In the genomic region with DNA sequence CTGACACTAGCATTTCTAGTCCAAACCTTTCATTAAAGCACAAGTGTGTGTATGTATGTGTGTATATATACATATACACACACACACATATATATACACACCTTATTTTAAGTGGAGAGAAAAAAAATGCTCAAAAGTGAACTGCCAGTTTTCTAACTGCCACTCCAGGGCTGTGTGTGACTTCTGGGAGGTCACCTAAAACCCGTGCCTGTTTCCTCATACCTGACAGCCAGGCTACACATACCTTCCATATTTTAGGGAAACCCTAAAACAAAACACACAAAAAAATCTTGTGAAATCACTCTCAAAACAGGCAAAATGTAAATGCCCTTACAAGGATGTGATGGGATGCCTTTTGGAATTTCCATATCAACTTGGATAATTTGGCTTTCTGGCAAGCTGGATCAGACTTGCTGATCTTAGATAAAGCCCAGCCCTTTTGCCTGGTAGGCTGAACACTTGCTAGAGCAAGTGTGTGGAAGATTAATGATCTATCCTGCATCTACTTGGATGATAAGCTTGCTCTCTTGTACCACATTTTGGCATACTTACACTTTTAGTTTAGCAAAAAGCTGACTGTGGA, we compare ENCODE assay signal across 16 cellular contexts.
A peak's percentile ranks its signal among the peaks of the same experiment; 100 is the strongest.
DNase-seq lines count a peak whose midpoint lies in the region; ATAC-seq, FAIRE-seq and TF ChIP-seq lines count a peak whose summit lies in the region.
"Had no signal": no experiment of that assay in that cellular context is flagged by ENCODE, and none has a peak within 500 bp of the region (broad histone marks: within the 10 kb centered on the region; RNA-seq: fewer than 3 reads in every experiment).

No MANE protein-coding gene starts in this region.

- CTCF ChIA-PET in PC-9 (lab: Charles Lee): interaction anchor here (0.9 kb wide), 1 partner anchor 131 kb away, joined by 4 read pairs; no protein-coding TSS in a partner anchor

- DNase-seq in H54 (ENCODE audit: insufficient read length, low spot score) (no peak), PC-9 (peak; percentile 33 to 90), body of pancreas (no peak), trophoblast cell (no peak), ACHN (no peak)
- DNase-seq in activated CD4-positive, CD25-positive, alpha-beta regulatory T cell treated with anti-CD3 and anti-CD28 coated beads, Interleukin-2, amount 50 U/mL, for 72 hours: no peak
- DNase-seq: Caco-2; CD4-positive, CD25-positive, alpha-beta regulatory T cell; DMS53; GM23248; KBM-7; NCI-H1048; NCI-H524; SW 1271 had no signal

- H3K9me2 ChIP-seq in PC-9 (ENCODE audit: insufficient read depth): no peaks in the 10 kb centered on the region

- H4K20me1 ChIP-seq in PC-9 (ENCODE audit: insufficient read depth): no peaks in the 10 kb centered on the region

- TF ChIP-seq CTCF in PC-9 (conservative IDR thresholded peaks at IDR 0.05): no peak
- TF ChIP-seq CTCF in body of pancreas (IDR thresholded peaks at IDR 0.05): no peak

- 44 to 59% methylated on average over 1 of the region's 1 CpG for WGBS in body of pancreas, 2 donors
- WGBS in trophoblast cell (ENCODE audit: extremely low coverage, insufficient coverage, insufficient read length): no CpG with 5 or more reads among the region's 1 CpG

- no peak overlapping the region for H4K91ac ChIP-seq in trophoblast cell (ENCODE audit: low read depth, low read length)

- ATAC-seq in body of pancreas (peak; percentile 55), GM21619 (IDR thresholded peaks at IDR 0.05; ENCODE audit: unreplicated experiment) (no peak)
- ATAC-seq: HCT116 had no signal

- no peak overlapping the region for H3K4ac ChIP-seq in trophoblast cell (ENCODE audit: low read depth, low read length)

- no peak for TF ChIP-seq POLR2A in H54 (IDR thresholded peaks at IDR 0.05; ENCODE audit: low read depth, low read length)
- TF ChIP-seq POLR2A in body of pancreas (IDR thresholded peaks at IDR 0.05): no peak

- H2BK12ac ChIP-seq in trophoblast cell (ENCODE audit: low read length): no peak overlapping the region

- intact Hi-C loops in PC-9 (cut with micrococcal nuclease; ENCODE audit: unreplicated experiment): loop anchor here (1.0 to 10.0 kb wide), 3 partner anchors 49 to 189 kb away; partner anchors contain the start of gene GNAQ
- intact Hi-C loops in body of pancreas (cut with DNase I): no loop called here

- no peak overlapping the region for H4K8ac ChIP-seq in trophoblast cell (ENCODE audit: low read depth, low read length)

- peaks cover 29% of the 10 kb centered on the region for H3F3A ChIP-seq in PC-9 (ENCODE audit: insufficient read depth, low read depth)

- H3K79me2 ChIP-seq in PC-9 (ENCODE audit: low read depth): peaks cover 26% of the 10 kb centered on the region
- no peaks in the 10 kb centered on the region for H3K79me2 ChIP-seq in trophoblast cell (ENCODE audit: control insufficient read depth, insufficient read depth, low read length, poor library complexity)

- H4K12ac ChIP-seq in trophoblast cell (ENCODE audit: low read depth, low read length): no peak overlapping the region

- no peak overlapping the region for H3K9ac ChIP-seq in trophoblast cell (ENCODE audit: low read length)
- H3K9ac ChIP-seq: GM23248 had no signal

- H3K4me2 ChIP-seq in PC-9 (peak overlapping the region; percentile 35), trophoblast cell (ENCODE audit: low read length) (peak overlapping the region; percentile 22)

- in situ Hi-C loops in ACHN (cut with HindIII; ENCODE audit: low pct_ligation_motif_present, low pct_unique_long_range_greater_than_20kb, low sequenced_read_pairs): no loop called here

- H3K4me1 ChIP-seq in PC-9 (replicated peaks; ENCODE audit: insufficient read depth) (peaks cover 62% of the 10 kb centered on the region), body of pancreas (peaks cover 5% of the 10 kb centered on the region), trophoblast cell (ENCODE audit: control insufficient read depth in 1 of 2, insufficient read depth in 2 of 2, low read length in 2 of 2) (peaks cover 10 to 16% of the 10 kb centered on the region in 2 experiments)
- H3K4me1 ChIP-seq: Caco-2 had no signal

- no peak overlapping the region for H3K23ac ChIP-seq in trophoblast cell (ENCODE audit: low read length)

- H3K36me3 ChIP-seq in PC-9 (ENCODE audit: low read depth): peaks cover 4% of the 10 kb centered on the region; the same call in 1 of the 2 replicates
- H3K36me3 ChIP-seq in body of pancreas (replicated peaks in 1 of 2; ENCODE audit: insufficient read depth in 1 of 2, low read depth in 2 of 2): no peaks in the 10 kb centered on the region
- H3K36me3 ChIP-seq in trophoblast cell (ENCODE audit: control insufficient read depth in 1 of 2, insufficient read depth in 2 of 2, low read length in 2 of 2): peaks cover 0 to 1% of the 10 kb centered on the region in 2 experiments

- no peak overlapping the region for H3K14ac ChIP-seq in trophoblast cell (ENCODE audit: low read length)

- no peak overlapping the region for H2BK120ac ChIP-seq in trophoblast cell (ENCODE audit: insufficient read depth, low read length, poor library complexity)

- H3K79me1 ChIP-seq in trophoblast cell (ENCODE audit: low read length): peaks cover 3% of the 10 kb centered on the region

- no peak overlapping the region for H3K18ac ChIP-seq in trophoblast cell (ENCODE audit: low read length)

- H3K4me3 ChIP-seq in PC-9 (no peak overlapping the region), body of pancreas (no peak overlapping the region), trophoblast cell (ENCODE audit: low read depth, low read length) (no peak overlapping the region)
- H3K4me3 ChIP-seq: GM23248 had no signal

- POLR2A ChIA-PET in PC-9 (lab: Charles Lee; ENCODE audit: unreplicated experiment): interaction anchor here (0.5 kb wide), 1 partner anchor 240 kb away, joined by 3 read pairs; no protein-coding TSS in a partner anchor

- H2AFZ ChIP-seq in PC-9 (no peak overlapping the region), trophoblast cell (ENCODE audit: insufficient read depth, low read length, poor library complexity) (no peak overlapping the region)
- H2AFZ ChIP-seq: GM23248 had no signal

- H3K27me3 ChIP-seq in PC-9 (ENCODE audit: insufficient read depth, low read depth) (no peaks in the 10 kb centered on the region), body of pancreas (no peaks in the 10 kb centered on the region), trophoblast cell (ENCODE audit: insufficient read depth, low read length) (no peaks in the 10 kb centered on the region)

- peak overlapping the region; percentile 40 for H2AK5ac ChIP-seq in trophoblast cell (ENCODE audit: low read length)

- BruUV-seq in PC-9 (replicated peaks; lab: Mats Ljungman, UMichigan): no TSS peak

- H2BK5ac ChIP-seq in trophoblast cell (ENCODE audit: low read depth, low read length, poor library complexity): no peak overlapping the region

- H3K27ac ChIP-seq in PC-9 (peak overlapping the region; percentile 63), body of pancreas (peak overlapping the region in 2 of 4 donors; percentile 24 to 49), trophoblast cell (ENCODE audit: low read depth, low read length) (peak overlapping the region; percentile 63)
- H3K27ac ChIP-seq: GM23248 had no signal

- H3K9me3 ChIP-seq in PC-9 (ENCODE audit: insufficient read depth, low read depth) (no peaks in the 10 kb centered on the region), body of pancreas (no peaks in the 10 kb centered on the region), trophoblast cell (ENCODE audit: insufficient read depth, low read depth, low read length) (no peaks in the 10 kb centered on the region)
- H3K9me3 ChIP-seq: Caco-2 had no signal

- FAIRE-seq in H54 (lab: Jason Lieb, UNC): peak; percentile 41

Comparison
In these comparisons a context has a peak if more than half of its experiments do, and no peak if none do; other contexts are left out.
1. DNase-seq: peak in PC-9 (2 of 2); none in H54 (single experiment), body of pancreas (0 of 4), trophoblast cell (0 of 2), activated CD4-positive, CD25-positive, alpha-beta regulatory T cell treated with anti-CD3 and anti-CD28 coated beads, Interleukin-2, amount 50 U/mL, for 72 hours (single experiment) and ACHN (single experiment).